In the genomic region with DNA sequence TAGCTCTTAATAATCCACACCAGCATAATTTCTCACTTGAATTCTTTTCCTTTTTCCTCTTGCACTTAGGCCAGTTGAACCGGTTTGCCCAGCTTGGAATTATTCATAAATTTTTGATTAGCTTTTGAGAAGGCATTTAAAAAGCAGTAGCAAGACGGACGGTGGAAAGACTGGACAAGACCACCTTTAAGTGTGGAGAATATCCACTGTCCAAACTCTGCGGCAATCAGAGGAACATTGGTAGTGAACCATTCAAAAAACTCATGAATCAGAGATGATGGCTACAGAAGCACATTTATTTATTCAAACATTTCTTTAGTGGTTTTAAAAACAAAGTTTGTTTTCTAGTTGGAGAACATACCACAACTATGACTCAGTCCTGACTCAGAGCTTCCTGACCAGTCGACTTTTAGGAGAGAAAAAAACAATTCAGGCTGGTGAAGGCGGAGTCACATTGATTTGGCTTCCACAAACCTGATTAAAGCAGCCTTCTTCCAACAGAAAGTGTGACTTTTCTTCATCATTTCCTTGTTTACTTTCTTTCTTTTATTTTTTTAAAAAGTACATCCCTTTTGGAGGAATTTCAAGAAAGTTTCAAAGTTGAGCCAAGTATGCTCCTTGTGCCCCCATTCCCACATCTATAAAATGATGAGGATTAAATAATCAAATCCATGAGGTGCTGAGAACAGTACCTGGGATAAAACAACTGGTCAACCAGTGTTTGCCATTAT, we compare ENCODE assay signal across 1 cellular context.
TF ChIP-seq lines count a peak whose summit lies in the region.

No MANE protein-coding gene starts in this region.

TF ChIP-seq in SK-N-SH, 30 proteins besides CTCF, POLR2A, EP300 and RAD21 (continued from another document):
- TF ChIP-seq, protein P1, sequence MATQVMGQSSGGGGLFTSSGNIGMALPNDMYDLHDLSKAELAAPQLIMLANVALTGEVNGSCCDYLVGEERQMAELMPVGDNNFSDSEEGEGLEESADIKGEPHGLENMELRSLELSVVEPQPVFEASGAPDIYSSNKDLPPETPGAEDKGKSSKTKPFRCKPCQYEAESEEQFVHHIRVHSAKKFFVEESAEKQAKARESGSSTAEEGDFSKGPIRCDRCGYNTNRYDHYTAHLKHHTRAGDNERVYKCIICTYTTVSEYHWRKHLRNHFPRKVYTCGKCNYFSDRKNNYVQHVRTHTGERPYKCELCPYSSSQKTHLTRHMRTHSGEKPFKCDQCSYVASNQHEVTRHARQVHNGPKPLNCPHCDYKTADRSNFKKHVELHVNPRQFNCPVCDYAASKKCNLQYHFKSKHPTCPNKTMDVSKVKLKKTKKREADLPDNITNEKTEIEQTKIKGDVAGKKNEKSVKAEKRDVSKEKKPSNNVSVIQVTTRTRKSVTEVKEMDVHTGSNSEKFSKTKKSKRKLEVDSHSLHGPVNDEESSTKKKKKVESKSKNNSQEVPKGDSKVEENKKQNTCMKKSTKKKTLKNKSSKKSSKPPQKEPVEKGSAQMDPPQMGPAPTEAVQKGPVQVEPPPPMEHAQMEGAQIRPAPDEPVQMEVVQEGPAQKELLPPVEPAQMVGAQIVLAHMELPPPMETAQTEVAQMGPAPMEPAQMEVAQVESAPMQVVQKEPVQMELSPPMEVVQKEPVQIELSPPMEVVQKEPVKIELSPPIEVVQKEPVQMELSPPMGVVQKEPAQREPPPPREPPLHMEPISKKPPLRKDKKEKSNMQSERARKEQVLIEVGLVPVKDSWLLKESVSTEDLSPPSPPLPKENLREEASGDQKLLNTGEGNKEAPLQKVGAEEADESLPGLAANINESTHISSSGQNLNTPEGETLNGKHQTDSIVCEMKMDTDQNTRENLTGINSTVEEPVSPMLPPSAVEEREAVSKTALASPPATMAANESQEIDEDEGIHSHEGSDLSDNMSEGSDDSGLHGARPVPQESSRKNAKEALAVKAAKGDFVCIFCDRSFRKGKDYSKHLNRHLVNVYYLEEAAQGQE (IDR thresholded peaks at IDR 0.05; ENCODE audit: low read depth, low read length) = no peak
- TF ChIP-seq GABPA (IDR thresholded peaks at IDR 0.05; ENCODE audit: low read depth) (no peak), RFX5 (IDR thresholded peaks at IDR 0.05; ENCODE audit: low read length) (no peak)
- TF ChIP-seq, protein P2, sequence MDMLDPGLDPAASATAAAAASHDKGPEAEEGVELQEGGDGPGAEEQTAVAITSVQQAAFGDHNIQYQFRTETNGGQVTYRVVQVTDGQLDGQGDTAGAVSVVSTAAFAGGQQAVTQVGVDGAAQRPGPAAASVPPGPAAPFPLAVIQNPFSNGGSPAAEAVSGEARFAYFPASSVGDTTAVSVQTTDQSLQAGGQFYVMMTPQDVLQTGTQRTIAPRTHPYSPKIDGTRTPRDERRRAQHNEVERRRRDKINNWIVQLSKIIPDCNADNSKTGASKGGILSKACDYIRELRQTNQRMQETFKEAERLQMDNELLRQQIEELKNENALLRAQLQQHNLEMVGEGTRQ (IDR thresholded peaks at IDR 0.05; ENCODE audit: borderline replicate concordance, low read depth, low read length) = no peak
